26 cellular contexts compared by ENCODE assay signal in the genomic region with DNA sequence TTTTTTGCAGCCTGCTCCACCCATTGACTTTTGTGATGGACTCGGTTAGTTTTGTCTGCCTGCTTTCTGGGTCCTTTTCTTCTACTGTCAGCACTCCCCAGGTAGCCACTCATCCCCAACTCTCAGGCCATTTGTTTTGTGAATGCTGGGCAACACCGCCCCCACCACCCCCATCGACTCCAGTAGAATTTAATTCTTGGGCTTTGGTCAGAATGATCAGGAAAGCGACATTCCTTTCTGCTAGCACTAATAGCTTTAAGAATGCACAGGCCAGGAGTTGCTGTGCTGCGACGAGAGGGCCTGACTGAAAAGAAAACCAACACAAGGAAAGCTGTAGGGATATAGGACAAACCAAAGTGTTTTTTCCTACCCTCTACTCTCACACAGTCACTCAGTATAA.
DNase-seq lines count a peak whose midpoint lies in the region; ATAC-seq and TF ChIP-seq lines count a peak whose summit lies in the region.
"Had no signal": no experiment of that assay in that cellular context is flagged by ENCODE, and none has a peak within 500 bp of the region (broad histone marks: within the 10 kb centered on the region; RNA-seq: fewer than 3 reads in every experiment).

No MANE protein-coding gene starts in this region.

- H3K4me3 ChIP-seq in HUES6 (ENCODE audit: low read depth, low read length), result peak overlapping the region; percentile 4; the same call in 1 of the 2 replicates
- H3K4me3 ChIP-seq in endodermal cell (ENCODE audit: low read length), result no peak overlapping the region
- H3K4me3 ChIP-seq: cardiac muscle cell had no signal

- DNase-seq in endodermal cell (peak; percentile 83), islet precursor cell (peak; percentile 59), renal cortical epithelial cell (ENCODE audit: low read depth) (peak; percentile 80), NCI-H345 treated with DMSO at 0.1 percent for 48 hours (lab: John Stamatoyannopoulos, UW; ENCODE audit: unreplicated experiment) (no peak), NCI-H510A treated with DMSO at 0.1 percent for 48 hours (lab: John Stamatoyannopoulos, UW) (no peak), AML-193 (lab: John Stamatoyannopoulos, UW) (no peak)
- DNase-seq in activated T-cell treated with anti-CD3 and anti-CD28 coated beads, Interleukin-2, amount 50 U/mL, for 72 hours, result no peak
- DNase-seq: activated CD4-positive, CD25-positive, alpha-beta regulatory T cell treated with anti-CD3 and anti-CD28 coated beads, Interleukin-2, amount 50 U/mL, for 72 hours; activated CD8-positive, alpha-beta memory T cell treated with anti-CD3 and anti-CD28 coated beads for 24 hours; activated naive CD4-positive, alpha-beta T cell treated with anti-CD3 and anti-CD28 coated beads for 36 hours; activated T-cell treated with anti-CD3 and anti-CD28 coated beads, Interleukin-2, amount 50 U/mL, for 24 hours; amygdala; dermis blood vessel endothelial cell; GOT3; KBM-7; left colon; midbrain; NCI-H2171 treated with DMSO at 0.1 percent for 48 hours; NCI-H69; SHP77; stimulated activated CD4-positive, alpha-beta T cell treated with anti-CD3 and anti-CD28 coated beads, Interleukin-1b, Interleukin-23, amount 100 ng/mL, for 48 hours; stimulated activated naive B cell treated with anti-CD40 and anti-IgM and Interleukin-4, amounts not matched to agents 10 μg/mL and 1 μg/mL and 100 μg/mL, for 72 hours had no signal

- TF ChIP-seq CTCF in endodermal cell (conservative IDR thresholded peaks at IDR 0.05), result no peak

- H3K27me3 Mint-ChIP-seq in endodermal cell (ENCODE audit: insufficient read depth), result peaks cover 5% of the 10 kb centered on the region
- peaks cover 9% of the 10 kb centered on the region for H3K27me3 Mint-ChIP-seq in activated T-cell treated with anti-CD3 and anti-CD28 coated beads, Interleukin-2, amount 50 U/mL, for 72 hours (ENCODE audit: low read depth)
- H3K27me3 Mint-ChIP-seq: activated T-cell treated with anti-CD3 and anti-CD28 coated beads, Interleukin-2, amount 50 U/mL, for 24 hours; natural killer cell treated with Interleukin-12 subunit alpha and Interleukin-12 subunit beta and Interleukin-15 and Interleukin-18, amount 100 ng/mL, for 72 hours had no signal

- no peak overlapping the region for H3K4me3 Mint-ChIP-seq in endodermal cell
- no peak overlapping the region for H3K4me3 Mint-ChIP-seq in activated T-cell treated with anti-CD3 and anti-CD28 coated beads, Interleukin-2, amount 50 U/mL, for 72 hours
- H3K4me3 Mint-ChIP-seq: activated naive CD4-positive, alpha-beta T cell treated with anti-CD3 and anti-CD28 coated beads for 36 hours; activated T-cell treated with anti-CD3 and anti-CD28 coated beads, Interleukin-2, amount 50 U/mL, for 24 hours; natural killer cell treated with Interleukin-12 subunit alpha and Interleukin-12 subunit beta and Interleukin-15 and Interleukin-18, amount 100 ng/mL, for 72 hours; stimulated activated naive B cell treated with anti-CD40 and anti-IgM and Interleukin-4, amounts not matched to agents 10 μg/mL and 1 μg/mL and 100 μg/mL, for 72 hours had no signal

- peaks cover 9% of the 10 kb centered on the region for H3K4me1 Mint-ChIP-seq in endodermal cell
- H3K4me1 Mint-ChIP-seq in activated T-cell treated with anti-CD3 and anti-CD28 coated beads, Interleukin-2, amount 50 U/mL, for 72 hours (ENCODE audit: low read depth), result peaks cover 15% of the 10 kb centered on the region

- peaks cover 18% of the 10 kb centered on the region for H3K9me3 Mint-ChIP-seq in endodermal cell
- H3K9me3 Mint-ChIP-seq in activated T-cell treated with anti-CD3 and anti-CD28 coated beads, Interleukin-2, amount 50 U/mL, for 72 hours, result peaks cover 2 to 4% of the 10 kb centered on the region in 2 donors
- H3K9me3 Mint-ChIP-seq: activated naive CD4-positive, alpha-beta T cell treated with anti-CD3 and anti-CD28 coated beads for 36 hours; natural killer cell treated with Interleukin-12 subunit alpha and Interleukin-12 subunit beta and Interleukin-15 and Interleukin-18, amount 100 ng/mL, for 72 hours had no signal

- H3K27ac Mint-ChIP-seq in endodermal cell, result peak overlapping the region; percentile 42
- no peak overlapping the region for H3K27ac Mint-ChIP-seq in activated T-cell treated with anti-CD3 and anti-CD28 coated beads, Interleukin-2, amount 50 U/mL, for 72 hours
- H3K27ac Mint-ChIP-seq: activated naive CD4-positive, alpha-beta T cell treated with anti-CD3 and anti-CD28 coated beads for 36 hours; activated T-cell treated with anti-CD3 and anti-CD28 coated beads, Interleukin-2, amount 50 U/mL, for 24 hours; natural killer cell treated with Interleukin-12 subunit alpha and Interleukin-12 subunit beta and Interleukin-15 and Interleukin-18, amount 100 ng/mL, for 72 hours; progenitor cell of endocrine pancreas; stimulated activated naive B cell treated with anti-CD40 and anti-IgM and Interleukin-4, amounts not matched to agents 10 μg/mL and 1 μg/mL and 100 μg/mL, for 72 hours had no signal

- H3K27ac ChIP-seq in HUES6 (ENCODE audit: low read depth, low read length) (peak overlapping the region; percentile 44; the same call in 1 of the 2 replicates), endodermal cell (ENCODE audit: low read depth, low read length) (no peak overlapping the region)
- H3K27ac ChIP-seq: cardiac muscle cell had no signal

- H3K4me1 ChIP-seq in HUES6 (ENCODE audit: control insufficient read depth, insufficient read depth, low read length), result peaks cover 15% of the 10 kb centered on the region
- peaks cover 6% of the 10 kb centered on the region for H3K4me1 ChIP-seq in endodermal cell (ENCODE audit: control insufficient read depth, insufficient read depth, low read length)

- peaks cover 3% of the 10 kb centered on the region for H3K36me3 Mint-ChIP-seq in endodermal cell (ENCODE audit: low read depth)
- H3K36me3 Mint-ChIP-seq in activated T-cell treated with anti-CD3 and anti-CD28 coated beads, Interleukin-2, amount 50 U/mL, for 72 hours (ENCODE audit: insufficient read depth in 2 of 2), result peaks cover 3% of the 10 kb centered on the region in 2 donors

- ATAC-seq in activated T-cell treated with anti-CD3 and anti-CD28 coated beads, Interleukin-2, amount 50 U/mL, for 72 hours (replicated peaks in 1 of 2), result no peak
- ATAC-seq: left colon; natural killer cell treated with Interleukin-12 subunit alpha and Interleukin-12 subunit beta and Interleukin-15 and Interleukin-18, amount 100 ng/mL, for 72 hours; stimulated activated naive B cell treated with anti-CD40 and anti-IgM and Interleukin-4, amounts not matched to agents 10 μg/mL and 1 μg/mL and 100 μg/mL, for 72 hours had no signal

- H3K9ac ChIP-seq in HUES6 (ENCODE audit: low read length), result no peak overlapping the region
- H3K9ac ChIP-seq in endodermal cell (ENCODE audit: extremely low read depth, low read length, poor library complexity, severe bottlenecking), result no peak overlapping the region

- H3K9me3 ChIP-seq in HUES6 (ENCODE audit: control insufficient read depth, insufficient read depth, low read depth, low read length) (0 out of 2 replicates have a peak, but pooled peaks cover 4% of the 10 kb centered on the region), endodermal cell (ENCODE audit: control insufficient read depth, low read length) (peaks cover 4% of the 10 kb centered on the region)

- whole genome bisulfite sequencing in endodermal cell (ENCODE audit: insufficient coverage in 1 of 2, insufficient read length in 1 of 2), 2 experiments, result 17 to 22% methylated on average over 3 to 6 of the region's 6 CpGs

- no peaks in the 10 kb centered on the region for H3K36me3 ChIP-seq in HUES6 (ENCODE audit: control insufficient read depth, insufficient read depth, low read length)
- no peaks in the 10 kb centered on the region for H3K36me3 ChIP-seq in endodermal cell (ENCODE audit: control insufficient read depth, insufficient read depth, low read length)
- H3K36me3 ChIP-seq: cardiac muscle cell had no signal

- H3K27me3 ChIP-seq in HUES6 (ENCODE audit: control insufficient read depth, insufficient read depth, low read length) (no peaks in the 10 kb centered on the region), endodermal cell (ENCODE audit: control insufficient read depth, insufficient read depth, low read length, poor library complexity, severe bottlenecking) (no peaks in the 10 kb centered on the region)
- H3K27me3 ChIP-seq: cardiac muscle cell had no signal

Comparison
In these comparisons a context has a peak if more than half of its experiments do, and no peak if none do; other contexts are left out.
1. DNase-seq: peak in endodermal cell (single experiment), islet precursor cell (single experiment) and renal cortical epithelial cell (single experiment); none in NCI-H345 treated with DMSO at 0.1 percent for 48 hours (single experiment), NCI-H510A treated with DMSO at 0.1 percent for 48 hours (single experiment), AML-193 (0 of 2) and activated T-cell treated with anti-CD3 and anti-CD28 coated beads, Interleukin-2, amount 50 U/mL, for 72 hours (0 of 2).